In genomic region chr4:54228064-54228527, GRCh38 we compare ENCODE assay signal across 8 cellular contexts. TPM values are rescaled to one million over a fixed set of nuclear protein-coding genes. Genes with fewer than 3 reads are reported as not detected.
A peak's percentile ranks its signal among the peaks of the same experiment; 100 is the strongest.
DNase-seq lines count a peak whose midpoint lies in the region; ATAC-seq, FAIRE-seq and TF ChIP-seq lines count a peak whose summit lies in the region.

No MANE protein-coding gene starts in this region.

- POLR2A ChIA-PET in K562 (lab: Yijun Ruan, JAX), result no interaction called here

- no peak for TF ChIP-seq EP300 in K562 (IDR thresholded peaks at IDR 0.05; ENCODE audit: low read length)

- in situ Hi-C loops in K562 (cut with MboI), result loop anchor here (5.0 to 25.0 kb wide), 5 partner anchors 321 to 1841 kb away; no protein-coding TSS in a partner anchor

- no peaks in the 10 kb centered on the region for H3K36me3 Mint-ChIP-seq in immature natural killer cell

- no peaks in the 10 kb centered on the region for H3K9me1 ChIP-seq in K562 (ENCODE audit: control insufficient read depth, insufficient read depth, low read length)

- FAIRE-seq in K562 (lab: Jason Lieb, UNC), result no peak

- H3K27me3 ChIP-seq in OCI-LY1 (ENCODE audit: insufficient read depth, low read length) (no peaks in the 10 kb centered on the region; the same call in 1 of the 2 replicates), K562 (ENCODE audit: control insufficient read depth in 2 of 2, insufficient read depth in 2 of 2, low read length in 2 of 2) (peaks cover 31 to 72% of the 10 kb centered on the region in 2 experiments), iPS-20b (ENCODE audit: insufficient read depth, low read length) (peaks cover 98% of the 10 kb centered on the region)

- no peaks in the 10 kb centered on the region for H3K9me2 ChIP-seq in OCI-LY1 (ENCODE audit: low read depth, low read length)

- DNase-seq in COLO668 (lab: John Stamatoyannopoulos, UW; ENCODE audit: unreplicated experiment), result peak; percentile 67
- DNase-seq in K562 (ENCODE audit: extremely low read depth in 1 of 4, low spot score in 3 of 4), result peak; percentile 32 to 61 (median 57)
- DNase-seq in effector CD8-positive, alpha-beta T cell (lab: John Stamatoyannopoulos, UW), result no peak
- no peak for DNase-seq in immature natural killer cell

- peaks cover 0 to 2% (median 0%) of the 10 kb centered on the region in 6 donors for H3K9me3 Mint-ChIP-seq in immature natural killer cell

- H3K27ac Mint-ChIP-seq in immature natural killer cell, result no peak overlapping the region

- H3K27me3 Mint-ChIP-seq in immature natural killer cell (ENCODE audit: low read depth in 3 of 3), result peaks cover 27 to 48% (median 40%) of the 10 kb centered on the region in 3 donors

- H4K20me1 ChIP-seq in OCI-LY1 (ENCODE audit: insufficient read depth, low read length) (no peaks in the 10 kb centered on the region), K562 (replicated peaks; ENCODE audit: control insufficient read depth, insufficient read depth, low read length) (0 out of 2 replicates have a peak, but pooled peaks cover 11% of the 10 kb centered on the region)

- H3K4me3 ChIP-seq in OCI-LY1 (ENCODE audit: low read depth, low read length, poor library complexity, severe bottlenecking), result peak overlapping the region; percentile 24
- no peak overlapping the region for H3K4me3 ChIP-seq in K562
- peak overlapping the region; percentile 79 for H3K4me3 ChIP-seq in iPS-20b (ENCODE audit: low read length)
- peak overlapping the region; percentile 7 to 40 (median 20) for H3K4me3 ChIP-seq in skin epidermis

- intact Hi-C loops in K562 (cut with micrococcal nuclease), result no loop called here

- WGBS in K562 (ENCODE audit: insufficient coverage, low coverage, missing lambda C conversion rate), result under 1% methylated on average over 23 of the region's 29 CpGs

- BruUV-seq in K562 (replicated peaks; lab: Mats Ljungman, UMichigan), result no TSS peak

- peak overlapping the region in 2 of 5 donors; percentile 32 to 47 for H3K4me3 Mint-ChIP-seq in immature natural killer cell

- H3K4me1 ChIP-seq in OCI-LY1 (ENCODE audit: insufficient read depth, low read length, severe bottlenecking), result peaks cover 21% of the 10 kb centered on the region
- H3K4me1 ChIP-seq in K562 (replicated peaks in 1 of 2; ENCODE audit: control insufficient read depth in 2 of 2, insufficient read depth in 2 of 2, low read length in 2 of 2), result peaks cover 0 to 17% of the 10 kb centered on the region in 2 experiments; a peak in 2 of 5 replicates
- H3K4me1 ChIP-seq in iPS-20b (ENCODE audit: insufficient read depth, low read length), result peaks cover 14% of the 10 kb centered on the region; the same call in 1 of the 2 replicates

- peaks cover 37 to 46% of the 10 kb centered on the region in 2 donors for H3K4me1 Mint-ChIP-seq in immature natural killer cell

- H3K9ac ChIP-seq in OCI-LY1 (ENCODE audit: low read length), result no peak overlapping the region
- no peak overlapping the region; a peak in 1 of 4 replicates for H3K9ac ChIP-seq in K562 (ENCODE audit: insufficient read depth in 1 of 2, low read depth in 2 of 2, low read length in 2 of 2)
- no peak overlapping the region for H3K9ac ChIP-seq in iPS-20b (ENCODE audit: low read depth, low read length)

- H3K36me3 ChIP-seq in OCI-LY1 (ENCODE audit: insufficient read depth, low read length) (no peaks in the 10 kb centered on the region), K562 (ENCODE audit: control insufficient read depth, insufficient read depth, low read length) (no peaks in the 10 kb centered on the region), iPS-20b (ENCODE audit: insufficient read depth, low read depth, low read length) (no peaks in the 10 kb centered on the region)

- TF ChIP-seq POLR2A in K562 (conservative IDR thresholded peaks at IDR 0.05), result no peak

- no peak overlapping the region for H3K27ac ChIP-seq in OCI-LY1 (ENCODE audit: low read depth, low read length, poor library complexity, severe bottlenecking)
- H3K27ac ChIP-seq in K562 (ENCODE audit: extremely low read depth, low read depth, low read length), result no peak overlapping the region
- no peak overlapping the region for H3K27ac ChIP-seq in iPS-20b (ENCODE audit: low read length)
- peak overlapping the region in 18 of 21 experiments; percentile 6 to 80 (median 56) for H3K27ac ChIP-seq in skin epidermis

- ATAC-seq in GM21619 (IDR thresholded peaks at IDR 0.05; ENCODE audit: unreplicated experiment) (peak; percentile 57), K562 (peak; percentile 91)

- CTCF ChIA-PET in K562 (lab: Yijun Ruan, JAX; ENCODE audit: low intra/inter-chr PET ratio), result interaction anchor here (0.7 kb wide), 1 partner anchor 1031 kb away, joined by 6 read pairs; no protein-coding TSS in a partner anchor

- H2AFZ ChIP-seq in OCI-LY1 (ENCODE audit: low read length) (no peak overlapping the region), K562 (ENCODE audit: low read depth, low read length) (peak overlapping the region; percentile 40; the same call in 1 of the 2 replicates)

- H3F3A ChIP-seq in OCI-LY1 (ENCODE audit: insufficient read depth, low read length), result no peaks in the 10 kb centered on the region

- H3K79me2 ChIP-seq in OCI-LY1 (ENCODE audit: insufficient read depth, low read length), result no peaks in the 10 kb centered on the region
- H3K79me2 ChIP-seq in K562 (ENCODE audit: control insufficient read depth, insufficient read depth, low read length), result no peaks in the 10 kb centered on the region

- peak; percentile 43 to 63 for TF ChIP-seq RAD21 in K562 (CRISPR knock-in tag; conservative IDR thresholded peaks at IDR 0.05 in 1 of 2, IDR thresholded peaks at IDR 0.05 in 1 of 2)

- H3K9me3 ChIP-seq in OCI-LY1 (ENCODE audit: low read length) (no peaks in the 10 kb centered on the region), K562 (replicated peaks; ENCODE audit: control insufficient read depth, insufficient read depth, low read depth, low read length) (no peaks in the 10 kb centered on the region), iPS-20b (ENCODE audit: insufficient read depth, low read depth, low read length) (no peaks in the 10 kb centered on the region; the same call in 1 of the 2 replicates)

- peak; percentile 65 for TF ChIP-seq CTCF in OCI-LY1 (IDR thresholded peaks at IDR 0.05; ENCODE audit: low read length)
- peak; percentile 61 to 74 (median 72) for TF ChIP-seq CTCF in K562 (IDR thresholded peaks at IDR 0.05 in 2 of 3, conservative IDR thresholded peaks at IDR 0.05 in 1 of 3; ENCODE audit: insufficient read depth in 2 of 3, low read depth in 1 of 3, low read length in 3 of 3)

- peak overlapping the region; percentile 44; the same call in 1 of the 2 replicates for H3K4me2 ChIP-seq in OCI-LY1 (ENCODE audit: low read length)
- no peak overlapping the region for H3K4me2 ChIP-seq in K562 (ENCODE audit: insufficient read depth, low read length)

TF ChIP-seq in K562, 482 proteins besides CTCF, POLR2A, EP300 and RAD21 (continues in another document):
- TF ChIP-seq DEAF1 (CRISPR knock-in tag; IDR thresholded peaks at IDR 0.05), result 0 out of 2 replicates have a peak, but pooled peaks have one; percentile 7
- peak; percentile 82; the same call in 1 of the 2 replicates for TF ChIP-seq STAG1 (CRISPR knock-in tag; IDR thresholded peaks at IDR 0.05; ENCODE audit: borderline replicate concordance)

RNA-seq across cellular contexts. Expression of gene PDGFRA, which starts 1.0 kb away (rescaled TPM):
- not detected in 2 replicates for total RNA-seq in K562 (2011; cell fraction: chromatin; rRNA removed; ENCODE audit: low replicate concordance)
- not detected in 2 replicates for total RNA-seq in K562 (2011; cell fraction: nucleolus; rRNA removed)
- total RNA-seq in K562 (2011; cell fraction: nucleoplasm; rRNA removed), result not detected in 2 replicates
- total RNA-seq in K562 (2014; rRNA removed) (not detected in 2 replicates), K562 (2014; rRNA removed; fragmentation: Illumina TruSeq; extraction: Trizol) (not detected in 2 replicates), K562 (2015; rRNA removed; fragmentation: Illumina TruSeq; extraction: Trizol) (not detected in 2 replicates), K562 (2021) (0.29 and 0.40 TPM in 2 replicates)
- polyA plus RNA-seq in K562 (2011; rRNA removed) (not detected in 2 replicates), K562 (2014; fragmentation: Illumina TruSeq; extraction: Trizol) (not detected in 2 replicates), K562 (2014; fragmentation: Nextera tagmentation; extraction: Ambion mirVana) (not detected), K562 (2014; rRNA removed) (not detected in 2 replicates), immature natural killer cell (not detected)
- not detected in 2 replicates for polyA plus RNA-seq in K562 (2011; cell fraction: cytosol; rRNA removed)
- polyA plus RNA-seq in K562 (2011; cell fraction: nucleus; rRNA removed), result not detected in 2 replicates
- not detected in 2 replicates for polyA plus RNA-seq in K562 (2012)
- not detected in 2 replicates for polyA minus RNA-seq in K562 (2011; rRNA and poly(A)+ RNA removed)
- not detected in 2 replicates for polyA minus RNA-seq in K562 (2011; cell fraction: cytosol; rRNA and poly(A)+ RNA removed)
- polyA minus RNA-seq in K562 (2011; cell fraction: nucleus; rRNA and poly(A)+ RNA removed), result not detected in 2 replicates

Comparison
In these comparisons a context has a peak if more than half of its experiments do, and no peak if none do; other contexts are left out.
1. DNase-seq: peak in COLO668 (single experiment) and K562 (4 of 4); none in effector CD8-positive, alpha-beta T cell (single experiment) and immature natural killer cell (0 of 3).
2. H3K27ac ChIP-seq: peak in skin epidermis (18 of 21); none in OCI-LY1 (single experiment), K562 (single experiment) and iPS-20b (single experiment).